Comparison of ENCODE assay signal across 13 cellular contexts in the genomic region with DNA sequence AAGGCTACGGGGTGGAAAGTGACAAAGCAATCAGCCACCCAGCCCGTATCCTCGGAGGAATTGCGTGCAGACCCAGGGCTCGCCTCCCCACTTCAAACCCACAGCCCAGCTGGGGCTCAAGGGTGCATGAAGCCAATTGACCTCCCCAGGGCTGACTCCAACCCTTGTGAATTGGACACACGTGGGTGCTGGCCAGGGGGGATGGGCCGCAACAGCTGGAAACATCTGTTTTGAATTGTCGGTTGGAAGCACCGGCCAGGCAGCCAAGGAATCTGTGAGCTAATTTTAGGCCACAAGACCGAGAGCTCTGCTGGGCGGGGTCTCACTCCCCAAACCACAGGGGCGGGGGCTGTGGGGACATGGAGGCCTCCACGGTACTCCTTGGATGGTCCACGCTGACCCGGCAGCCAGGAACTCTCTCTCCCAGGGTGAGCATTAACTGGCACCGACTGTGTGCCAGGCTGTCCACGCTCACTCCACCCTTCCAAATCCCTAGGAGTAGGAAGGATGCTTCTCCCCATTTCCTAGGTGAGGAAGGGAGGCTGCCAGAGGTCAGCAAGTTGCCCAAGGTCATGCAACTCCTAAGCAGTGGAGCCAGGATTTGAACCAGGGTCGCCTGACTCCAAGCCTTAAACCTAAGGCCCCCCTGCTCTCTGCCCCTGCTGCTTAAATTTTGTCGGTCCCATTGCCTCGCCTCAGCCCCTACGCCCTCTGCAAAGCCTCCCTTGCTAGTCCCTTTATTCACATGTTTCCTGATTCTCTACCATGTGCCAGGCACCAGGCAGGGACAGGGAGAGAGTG. TPM values are rescaled to one million over a fixed set of nuclear protein-coding genes. Genes with fewer than 3 reads are reported as not detected.
DNase-seq lines count a peak whose midpoint lies in the region; ATAC-seq and TF ChIP-seq lines count a peak whose summit lies in the region.
"Had no signal": no experiment of that assay in that cellular context is flagged by ENCODE, and none has a peak within 500 bp of the region (broad histone marks: within the 10 kb centered on the region; RNA-seq: fewer than 3 reads in every experiment).

No MANE protein-coding gene starts in this region.

- POLR2A ChIA-PET in activated CD8-positive, alpha-beta T cell treated with anti-CD3 and anti-CD28 coated beads, Interleukin-2, amount 10 ng/mL, durations not matched to agents 7 days and 5 days (lab: Charles Lee) = no interaction called here
- POLR2A ChIA-PET in activated CD8-positive, alpha-beta T cell treated with anti-CD3 and anti-CD28 coated beads for 36 hours (lab: Charles Lee) = interaction anchor here (0.9 to 1.3 kb wide), 3 partner anchors 9 to 34 kb away, joined by 3 to 4 read pairs (median 3); no protein-coding TSS in a partner anchor

- CTCF ChIA-PET in activated CD8-positive, alpha-beta T cell treated with anti-CD3 and anti-CD28 coated beads, Interleukin-2, amount 10 ng/mL, durations not matched to agents 7 days and 5 days (lab: Charles Lee) = interaction anchor here (1.1 kb wide), 1 partner anchor 8 kb away, joined by 3 read pairs; no protein-coding TSS in a partner anchor
- CTCF ChIA-PET in activated CD8-positive, alpha-beta T cell treated with anti-CD3 and anti-CD28 coated beads for 36 hours (lab: Charles Lee) = interaction anchor here (1.1 to 15.6 kb wide), 3 partner anchors 26 to 195 kb away, joined by 3 to 645 read pairs (median 5); a partner anchor contains a TSS

- 31 to 55% methylated on average over 21 of the region's 21 CpGs for WGBS in lung, 2 donors

- peak overlapping the region; percentile 63 for H3K27ac Mint-ChIP-seq in activated CD8-positive, alpha-beta T cell treated with anti-CD3 and anti-CD28 coated beads, Interleukin-2, amount 10 ng/mL, durations not matched to agents 7 days and 5 days
- H3K27ac Mint-ChIP-seq in activated CD8-positive, alpha-beta T cell treated with anti-CD3 and anti-CD28 coated beads for 36 hours = no peak overlapping the region
- peak overlapping the region; percentile 12 for H3K27ac Mint-ChIP-seq in chondrocyte (ENCODE audit: unreplicated experiment)
- H3K27ac Mint-ChIP-seq in natural killer cell treated with Interleukin-12 subunit alpha and Interleukin-12 subunit beta and Interleukin-15 and Interleukin-18, amount 100 ng/mL, for 72 hours = peak overlapping the region in 1 of 2 donors; percentile 76
- H3K27ac Mint-ChIP-seq: T-helper 2 cell treated with Interferon-gamma antibody and Interleukin-4, amounts not matched to agents 5 μg/mL and 100 μg/mL, for 36 hours had no signal

- H3K27me3 Mint-ChIP-seq in activated CD8-positive, alpha-beta T cell treated with anti-CD3 and anti-CD28 coated beads, Interleukin-2, amount 10 ng/mL, durations not matched to agents 7 days and 5 days (ENCODE audit: low read depth) = peaks cover 8% of the 10 kb centered on the region
- H3K27me3 Mint-ChIP-seq in activated CD8-positive, alpha-beta T cell treated with anti-CD3 and anti-CD28 coated beads for 36 hours = peaks cover 1% of the 10 kb centered on the region
- no peaks in the 10 kb centered on the region for H3K27me3 Mint-ChIP-seq in chondrocyte (ENCODE audit: low read depth)
- H3K27me3 Mint-ChIP-seq in natural killer cell treated with Interleukin-12 subunit alpha and Interleukin-12 subunit beta and Interleukin-15 and Interleukin-18, amount 100 ng/mL, for 72 hours = peaks cover 0 to 6% of the 10 kb centered on the region in 2 donors

- DNase-seq in activated CD8-positive, alpha-beta T cell treated with anti-CD3 and anti-CD28 coated beads, Interleukin-2, amount 10 ng/mL, durations not matched to agents 7 days and 5 days = no peak
- no peak for DNase-seq in activated CD8-positive, alpha-beta T cell treated with anti-CD3 and anti-CD28 coated beads for 36 hours
- DNase-seq in chondrocyte (ENCODE audit: low spot score) (no peak), lung (ENCODE audit: low spot score) (peak; percentile 64), vagina (ENCODE audit: extremely low spot score in 2 of 2) (no peak)
- no peak for DNase-seq in natural killer cell treated with Interleukin-12 subunit alpha and Interleukin-12 subunit beta and Interleukin-15 and Interleukin-18, amount 100 ng/mL, for 72 hours (ENCODE audit: low spot score)
- DNase-seq: activated effector memory CD4-positive, alpha-beta T cell treated with Interleukin-2 at 50 U/mL for 16 hours; NCI-H345 had no signal

- no peaks in the 10 kb centered on the region for H3K9me3 Mint-ChIP-seq in activated CD8-positive, alpha-beta T cell treated with anti-CD3 and anti-CD28 coated beads, Interleukin-2, amount 10 ng/mL, durations not matched to agents 7 days and 5 days (ENCODE audit: insufficient read depth)
- peaks cover 1% of the 10 kb centered on the region for H3K9me3 Mint-ChIP-seq in activated CD8-positive, alpha-beta T cell treated with anti-CD3 and anti-CD28 coated beads for 36 hours
- no peaks in the 10 kb centered on the region for H3K9me3 Mint-ChIP-seq in chondrocyte (ENCODE audit: low read depth)
- H3K9me3 Mint-ChIP-seq in natural killer cell treated with Interleukin-12 subunit alpha and Interleukin-12 subunit beta and Interleukin-15 and Interleukin-18, amount 100 ng/mL, for 72 hours = no peaks in the 10 kb centered on the region

- H3K36me3 ChIP-seq in lung (ENCODE audit: control insufficient read depth in 2 of 2, insufficient read depth in 2 of 2, low read length in 2 of 2) (no peaks in the 10 kb centered on the region), vagina (no peaks in the 10 kb centered on the region)

- H3K27me3 ChIP-seq in lung (ENCODE audit: control insufficient read depth, insufficient read depth) = no peaks in the 10 kb centered on the region
- no peaks in the 10 kb centered on the region for H3K27me3 ChIP-seq in vagina

- TF ChIP-seq CTCF in activated CD8-positive, alpha-beta T cell treated with anti-CD3 and anti-CD28 coated beads for 36 hours (IDR thresholded peaks at IDR 0.05) = no peak
- TF ChIP-seq CTCF in chondrocyte (IDR thresholded peaks at IDR 0.05) = no peak
- TF ChIP-seq CTCF in lung (IDR thresholded peaks at IDR 0.05; ENCODE audit: control extremely low read depth, extremely low read depth) = no peak
- TF ChIP-seq CTCF in vagina (IDR thresholded peaks at IDR 0.05) = no peak

- H3K9me3 ChIP-seq in lung (ENCODE audit: control insufficient read depth in 2 of 2, insufficient read depth in 1 of 2, low read length in 1 of 2) (no peaks in the 10 kb centered on the region), vagina (no peaks in the 10 kb centered on the region)

- H3K27ac ChIP-seq in lung (ENCODE audit: low read depth in 1 of 2, low read length in 1 of 2) (no peak overlapping the region), vagina (peak overlapping the region; percentile 71)
- H3K27ac ChIP-seq: 22Rv1 had no signal

- H3K4me3 Mint-ChIP-seq in activated CD8-positive, alpha-beta T cell treated with anti-CD3 and anti-CD28 coated beads, Interleukin-2, amount 10 ng/mL, durations not matched to agents 7 days and 5 days = no peak overlapping the region
- no peak overlapping the region for H3K4me3 Mint-ChIP-seq in activated CD8-positive, alpha-beta T cell treated with anti-CD3 and anti-CD28 coated beads for 36 hours
- H3K4me3 Mint-ChIP-seq in chondrocyte (ENCODE audit: unreplicated experiment) = no peak overlapping the region
- no peak overlapping the region for H3K4me3 Mint-ChIP-seq in natural killer cell treated with Interleukin-12 subunit alpha and Interleukin-12 subunit beta and Interleukin-15 and Interleukin-18, amount 100 ng/mL, for 72 hours
- H3K4me3 Mint-ChIP-seq: T-helper 2 cell treated with Interferon-gamma antibody and Interleukin-4, amounts not matched to agents 5 μg/mL and 100 μg/mL, for 36 hours had no signal

- intact Hi-C loops in activated CD8-positive, alpha-beta T cell treated with anti-CD3 and anti-CD28 coated beads for 36 hours (cut with micrococcal nuclease) = no loop called here
- intact Hi-C loops in vagina (cut with DNase I) = no loop called here

- H3K4me1 Mint-ChIP-seq in activated CD8-positive, alpha-beta T cell treated with anti-CD3 and anti-CD28 coated beads, Interleukin-2, amount 10 ng/mL, durations not matched to agents 7 days and 5 days (ENCODE audit: low read depth) = peaks cover 2% of the 10 kb centered on the region
- peaks cover 15% of the 10 kb centered on the region for H3K4me1 Mint-ChIP-seq in activated CD8-positive, alpha-beta T cell treated with anti-CD3 and anti-CD28 coated beads for 36 hours (ENCODE audit: low read depth)
- peaks cover 51% of the 10 kb centered on the region for H3K4me1 Mint-ChIP-seq in chondrocyte (ENCODE audit: low read depth)
- H3K4me1 Mint-ChIP-seq in natural killer cell treated with Interleukin-12 subunit alpha and Interleukin-12 subunit beta and Interleukin-15 and Interleukin-18, amount 100 ng/mL, for 72 hours (ENCODE audit: low read depth in 2 of 2) = peaks cover 28% of the 10 kb centered on the region in 2 donors

- ATAC-seq in activated CD8-positive, alpha-beta T cell treated with anti-CD3 and anti-CD28 coated beads, Interleukin-2, amount 10 ng/mL, durations not matched to agents 7 days and 5 days = no peak
- ATAC-seq in activated CD8-positive, alpha-beta T cell treated with anti-CD3 and anti-CD28 coated beads for 36 hours = no peak
- ATAC-seq in lung (ENCODE audit: insufficient read depth, low FRiP score) = no peak
- no peak for ATAC-seq in GM21526 (IDR thresholded peaks at IDR 0.05; ENCODE audit: low FRiP score, unreplicated experiment)
- ATAC-seq in HG03571 (IDR thresholded peaks at IDR 0.05; ENCODE audit: unreplicated experiment) = no peak
- no peak for ATAC-seq in natural killer cell treated with Interleukin-12 subunit alpha and Interleukin-12 subunit beta and Interleukin-15 and Interleukin-18, amount 100 ng/mL, for 72 hours

- H3K4me3 ChIP-seq in lung (no peak overlapping the region), vagina (no peak overlapping the region)

- peaks cover 2% of the 10 kb centered on the region for H3K36me3 Mint-ChIP-seq in activated CD8-positive, alpha-beta T cell treated with anti-CD3 and anti-CD28 coated beads, Interleukin-2, amount 10 ng/mL, durations not matched to agents 7 days and 5 days (ENCODE audit: low read depth)
- peaks cover 2% of the 10 kb centered on the region for H3K36me3 Mint-ChIP-seq in activated CD8-positive, alpha-beta T cell treated with anti-CD3 and anti-CD28 coated beads for 36 hours (ENCODE audit: low read depth)
- no peaks in the 10 kb centered on the region for H3K36me3 Mint-ChIP-seq in chondrocyte (ENCODE audit: low read depth)
- no peaks in the 10 kb centered on the region for H3K36me3 Mint-ChIP-seq in natural killer cell treated with Interleukin-12 subunit alpha and Interleukin-12 subunit beta and Interleukin-15 and Interleukin-18, amount 100 ng/mL, for 72 hours

- H3K4me1 ChIP-seq in lung (ENCODE audit: control insufficient read depth in 2 of 2, insufficient read depth in 2 of 2, low read length in 2 of 2) (peaks cover 0 to 2% of the 10 kb centered on the region in 2 donors), vagina (no peaks in the 10 kb centered on the region)

- TF ChIP-seq POLR2A in vagina (IDR thresholded peaks at IDR 0.05) = no peak

RNA-seq across cellular contexts. Expression of a gene that starts 11.9 kb away (rescaled TPM):
- not detected for total RNA-seq in activated CD8-positive, alpha-beta T cell treated with anti-CD3 and anti-CD28 coated beads, Interleukin-2, amount 10 ng/mL, durations not matched to agents 7 days and 5 days
- not detected for total RNA-seq in activated CD8-positive, alpha-beta T cell treated with anti-CD3 and anti-CD28 coated beads for 36 hours
- total RNA-seq in chondrocyte (46.7 to 122 TPM (median 48.3 TPM) in 3 replicates), lung (10 to 100 TPM; 22.5 to 31.9 TPM), vagina (34.6 TPM)
- polyA plus RNA-seq in lung = 10 to 100 TPM; 14.4 to 23.2 TPM
- total RNA-seq in natural killer cell treated with Interleukin-12 subunit alpha and Interleukin-12 subunit beta and Interleukin-15 and Interleukin-18, amount 100 ng/mL, for 72 hours = not detected
- total RNA-seq: lung microvascular endothelial cell had no signal

RNA-seq across cellular contexts. Expression of a gene that starts 24.0 kb away (rescaled TPM):
- 100 to 1,000 TPM; 144 to 150 TPM for total RNA-seq in activated CD8-positive, alpha-beta T cell treated with anti-CD3 and anti-CD28 coated beads, Interleukin-2, amount 10 ng/mL, durations not matched to agents 7 days and 5 days
- total RNA-seq in activated CD8-positive, alpha-beta T cell treated with anti-CD3 and anti-CD28 coated beads for 36 hours = 10 to 100 TPM; 22.1 to 23.8 TPM
- total RNA-seq in chondrocyte (2.2 to 3.2 TPM (median 2.9 TPM) in 3 replicates), lung (10 to 100 TPM; 11.3 to 47.2 TPM), vagina (14.2 TPM)
- 10 to 100 TPM; 13.8 to 97.0 TPM for polyA plus RNA-seq in lung
- total RNA-seq in natural killer cell treated with Interleukin-12 subunit alpha and Interleukin-12 subunit beta and Interleukin-15 and Interleukin-18, amount 100 ng/mL, for 72 hours = 10 to 100 TPM; 26.5 to 34.6 TPM

RNA-seq across cellular contexts. Expression of a gene that starts 47.3 kb away (rescaled TPM):
- total RNA-seq in activated CD8-positive, alpha-beta T cell treated with anti-CD3 and anti-CD28 coated beads, Interleukin-2, amount 10 ng/mL, durations not matched to agents 7 days and 5 days = 10 to 100 TPM; 58.5 to 59.5 TPM
- 10 to 100 TPM; 69.4 to 70.5 TPM for total RNA-seq in activated CD8-positive, alpha-beta T cell treated with anti-CD3 and anti-CD28 coated beads for 36 hours
- total RNA-seq in chondrocyte (84.8 to 102 TPM (median 87.8 TPM) in 3 replicates), lung (10 to 100 TPM; 86.2 to 93.0 TPM), vagina (167 TPM)
- 100 to 1,000 TPM in 1 of 2 donors, 10 to 100 TPM in 1; 95.5 to 132 TPM for polyA plus RNA-seq in lung
- total RNA-seq in natural killer cell treated with Interleukin-12 subunit alpha and Interleukin-12 subunit beta and Interleukin-15 and Interleukin-18, amount 100 ng/mL, for 72 hours = 10 to 100 TPM; 66.1 to 85.3 TPM

RNA-seq across cellular contexts. Expression of a gene that starts 48.8 kb away (rescaled TPM):
- total RNA-seq in activated CD8-positive, alpha-beta T cell treated with anti-CD3 and anti-CD28 coated beads, Interleukin-2, amount 10 ng/mL, durations not matched to agents 7 days and 5 days = 10 to 100 TPM; 67.9 to 76.9 TPM
- total RNA-seq in activated CD8-positive, alpha-beta T cell treated with anti-CD3 and anti-CD28 coated beads for 36 hours = 10 to 100 TPM; 80.1 to 81.4 TPM
- 33.8 to 36.6 TPM (median 34.8 TPM) in 3 replicates for total RNA-seq in chondrocyte
- total RNA-seq in lung = 100 to 1,000 TPM in 1 of 2 donors, 10 to 100 TPM in 1; 46.5 to 107 TPM
- polyA plus RNA-seq in lung = 10 to 100 TPM; 12.2 to 23.3 TPM
- total RNA-seq in vagina = 44.2 TPM
- 100 to 1,000 TPM; 105 to 127 TPM for total RNA-seq in natural killer cell treated with Interleukin-12 subunit alpha and Interleukin-12 subunit beta and Interleukin-15 and Interleukin-18, amount 100 ng/mL, for 72 hours

Comparison
In these comparisons a context has a peak if more than half of its experiments do, and no peak if none do; other contexts are left out.
1. RNA of a gene that starts 11.9 kb away (total RNA-seq): 46.7 to 122 TPM in chondrocyte, 34.6 TPM in vagina (single experiment) and 22.5 to 31.9 TPM in lung; not detected in activated CD8-positive, alpha-beta T cell treated with anti-CD3 and anti-CD28 coated beads, Interleukin-2, amount 10 ng/mL, durations not matched to agents 7 days and 5 days, not detected in natural killer cell treated with Interleukin-12 subunit alpha and Interleukin-12 subunit beta and Interleukin-15 and Interleukin-18, amount 100 ng/mL, for 72 hours and not detected in activated CD8-positive, alpha-beta T cell treated with anti-CD3 and anti-CD28 coated beads for 36 hours; every median in the first group is over 10 times any median in the second.